Comparison of ENCODE assay signal across 23 cellular contexts in the genomic region with DNA sequence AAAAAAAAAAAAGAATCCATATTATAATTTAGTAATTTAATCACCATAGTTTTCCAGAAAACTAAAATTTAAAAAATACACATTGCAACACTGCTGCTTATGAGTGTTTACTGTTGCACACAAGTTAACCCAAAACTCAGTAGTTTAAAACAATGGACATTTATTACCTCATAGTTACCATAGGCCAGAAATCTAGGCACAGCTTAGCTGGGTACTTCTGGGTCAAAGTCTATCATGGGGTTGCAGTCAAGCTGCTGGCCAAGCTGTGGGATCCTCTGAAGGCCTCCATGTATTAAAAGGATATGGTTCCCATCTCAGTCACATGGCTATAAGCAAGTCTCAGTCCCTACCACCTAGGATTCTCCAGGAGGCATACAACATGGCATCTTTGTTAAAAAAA.
DNase-seq lines count a peak whose midpoint lies in the region; ATAC-seq, FAIRE-seq and TF ChIP-seq lines count a peak whose summit lies in the region.
"Had no signal": no experiment of that assay in that cellular context is flagged by ENCODE, and none has a peak within 500 bp of the region (broad histone marks: within the 10 kb centered on the region; RNA-seq: fewer than 3 reads in every experiment).

No MANE protein-coding gene starts in this region.

- peaks cover 47% of the 10 kb centered on the region for H3K79me2 ChIP-seq in HepG2 (ENCODE audit: insufficient read depth, low read length)

- H3K4me3 ChIP-seq in HepG2 (replicated peaks in 1 of 3; ENCODE audit: insufficient read depth in 1 of 3, low read depth in 2 of 3, low read length in 3 of 3), result no peak overlapping the region
- H3K4me3 ChIP-seq in right lobe of liver, result no peak overlapping the region
- H3K4me3 ChIP-seq: A549; BLaER1 treated with 17β-estradiol and CSF1 and Interleukin-3, amounts not matched to agents 10 nM and 100 nM had no signal

- DNase-seq in left colon, result no peak
- no peak for DNase-seq in HepG2 (ENCODE audit: low spot score)
- no peak for DNase-seq in right lobe of liver
- no peak for DNase-seq in NCI-H1105 (lab: John Stamatoyannopoulos, UW)
- no peak for DNase-seq in GM10248 (ENCODE audit: extremely low spot score)
- DNase-seq: AML-193; Caco-2; Calu3; CD4-positive, alpha-beta T cell; CD8-positive, alpha-beta T cell; DMS 273 treated with DMSO at 0.1 percent for 48 hours; DMS153; DMS53; DMS79; DND-41; EL; GDM1 had no signal

- H4K20me1 ChIP-seq in HepG2 (ENCODE audit: insufficient read depth, low read length), result no peaks in the 10 kb centered on the region

- H3K4me1 ChIP-seq in HepG2 (ENCODE audit: insufficient read depth, low read length) (peaks cover 32% of the 10 kb centered on the region), right lobe of liver (peaks cover 0 to 16% (median 5%) of the 10 kb centered on the region in 4 donors)
- H3K4me1 ChIP-seq: Caco-2 had no signal

- CTCF ChIA-PET in HepG2 (lab: Yijun Ruan, JAX; ENCODE audit: low intra/inter-chr PET ratio, low total read pairs), result no interaction called here
- CTCF ChIA-PET in GM10248 (lab: Yijun Ruan, JAX), result no interaction called here

- FAIRE-seq in HepG2 (lab: Jason Lieb, UNC), result no peak
- FAIRE-seq: A549, GM19239 had no signal

- intact Hi-C loops in left colon (cut with DNase I, micrococcal nuclease) (no loop called here), HepG2 (cut with micrococcal nuclease; ENCODE audit: unreplicated experiment) (no loop called here), right lobe of liver (cut with DNase I) (no loop called here)

- no peaks in the 10 kb centered on the region; a peak in 1 of 5 replicates for H3K27me3 ChIP-seq in HepG2 (ENCODE audit: control insufficient read depth in 1 of 2, insufficient read depth in 2 of 2, low read length in 2 of 2)
- no peaks in the 10 kb centered on the region for H3K27me3 ChIP-seq in right lobe of liver
- H3K27me3 ChIP-seq: BLaER1 treated with 17β-estradiol and CSF1 and Interleukin-3, amounts not matched to agents 10 nM and 100 nM had no signal

- H3K36me3 ChIP-seq in HepG2 (replicated peaks in 1 of 2; ENCODE audit: control insufficient read depth in 1 of 2, insufficient read depth in 2 of 2, low read length in 2 of 2), result peaks cover 0 to 4% of the 10 kb centered on the region in 2 experiments; a peak in 1 of 5 replicates
- H3K36me3 ChIP-seq in right lobe of liver, result no peaks in the 10 kb centered on the region

- H3K9me3 ChIP-seq in HepG2 (ENCODE audit: low read length), result no peaks in the 10 kb centered on the region
- H3K9me3 ChIP-seq in right lobe of liver, result no peaks in the 10 kb centered on the region
- H3K9me3 ChIP-seq: A549, Caco-2 had no signal

- no peak overlapping the region for H2AFZ ChIP-seq in HepG2 (ENCODE audit: low read length)

- TF ChIP-seq CTCF in HepG2 (CRISPR knock-in tag; IDR thresholded peaks at IDR 0.05) (no peak), right lobe of liver (IDR thresholded peaks at IDR 0.05) (no peak), GM10248 (IDR thresholded peaks at IDR 0.05; ENCODE audit: control extremely low read depth, extremely low read depth, low read depth, missing control alignments) (no peak)

- no peak for TF ChIP-seq EP300 in HepG2 (IDR thresholded peaks at IDR 0.05; ENCODE audit: low read depth in 2 of 2, low read length in 2 of 2)
- TF ChIP-seq EP300 in HepG2 (CRISPR knock-in tag; IDR thresholded peaks at IDR 0.05; ENCODE audit: borderline replicate concordance), result no peak

- H3K27ac ChIP-seq in HepG2 (ENCODE audit: extremely low read length, insufficient read depth, low read length), result no peak overlapping the region
- no peak overlapping the region for H3K27ac ChIP-seq in right lobe of liver
- H3K27ac ChIP-seq: 22Rv1; A549; BLaER1 treated with 17β-estradiol and CSF1 and Interleukin-3, amounts not matched to agents 10 nM and 100 nM; C4-2B had no signal

- in situ Hi-C loops in HepG2 (cut with HindIII; ENCODE audit: extremely low pct_ligation_motif_present, low pct_unique_long_range_greater_than_20kb), result no loop called here

- BruUV-seq in HepG2 (replicated peaks; lab: Mats Ljungman, UMichigan), result no TSS peak

- H3K9ac ChIP-seq in HepG2 (ENCODE audit: insufficient read depth, low read depth, low read length), result no peak overlapping the region
- H3K9ac ChIP-seq: BLaER1 treated with 17β-estradiol and CSF1 and Interleukin-3, amounts not matched to agents 10 nM and 100 nM had no signal

- TF ChIP-seq POLR2A in HepG2 (IDR thresholded peaks at IDR 0.05; ENCODE audit: insufficient read depth in 1 of 2, low read depth in 2 of 2, low read length in 2 of 2) (no peak), right lobe of liver (IDR thresholded peaks at IDR 0.05) (no peak)

- no peak for TF ChIP-seq RAD21 in HepG2 (CRISPR knock-in tag; IDR thresholded peaks at IDR 0.05)

- H3K4me2 ChIP-seq in HepG2 (ENCODE audit: low read depth, low read length), result no peak overlapping the region
- H3K4me2 ChIP-seq: A549; BLaER1 treated with 17β-estradiol and CSF1 and Interleukin-3, amounts not matched to agents 10 nM and 100 nM had no signal

- ATAC-seq in left colon (peak; percentile 47), HepG2 (no peak), right lobe of liver (peak; percentile 49 to 82 (median 76)), HG03432 (IDR thresholded peaks at IDR 0.05; ENCODE audit: unreplicated experiment) (no peak)
- ATAC-seq: A549; CD8-positive, alpha-beta T cell had no signal

- POLR2A ChIA-PET in HepG2 (lab: Yijun Ruan, JAX) (no interaction called here), GM10248 (lab: Yijun Ruan, JAX) (no interaction called here)

TF ChIP-seq in HepG2, 621 proteins besides CTCF, POLR2A, EP300 and RAD21:
- TF ChIP-seq NRL (CRISPR knock-in tag; IDR thresholded peaks at IDR 0.05; ENCODE audit: borderline replicate concordance) (no peak), ZNF207 (IDR thresholded peaks at IDR 0.05; ENCODE audit: borderline replicate concordance) (no peak), HNF4A (CRISPR knock-in tag; IDR thresholded peaks at IDR 0.05) (0 out of 2 replicates have a peak, but pooled peaks have one; percentile 45), ZNF121 (CRISPR knock-in tag; IDR thresholded peaks at IDR 0.05) (0 out of 2 replicates have a peak, but pooled peaks have one; percentile 44)
- TF ChIP-seq, protein P1, sequence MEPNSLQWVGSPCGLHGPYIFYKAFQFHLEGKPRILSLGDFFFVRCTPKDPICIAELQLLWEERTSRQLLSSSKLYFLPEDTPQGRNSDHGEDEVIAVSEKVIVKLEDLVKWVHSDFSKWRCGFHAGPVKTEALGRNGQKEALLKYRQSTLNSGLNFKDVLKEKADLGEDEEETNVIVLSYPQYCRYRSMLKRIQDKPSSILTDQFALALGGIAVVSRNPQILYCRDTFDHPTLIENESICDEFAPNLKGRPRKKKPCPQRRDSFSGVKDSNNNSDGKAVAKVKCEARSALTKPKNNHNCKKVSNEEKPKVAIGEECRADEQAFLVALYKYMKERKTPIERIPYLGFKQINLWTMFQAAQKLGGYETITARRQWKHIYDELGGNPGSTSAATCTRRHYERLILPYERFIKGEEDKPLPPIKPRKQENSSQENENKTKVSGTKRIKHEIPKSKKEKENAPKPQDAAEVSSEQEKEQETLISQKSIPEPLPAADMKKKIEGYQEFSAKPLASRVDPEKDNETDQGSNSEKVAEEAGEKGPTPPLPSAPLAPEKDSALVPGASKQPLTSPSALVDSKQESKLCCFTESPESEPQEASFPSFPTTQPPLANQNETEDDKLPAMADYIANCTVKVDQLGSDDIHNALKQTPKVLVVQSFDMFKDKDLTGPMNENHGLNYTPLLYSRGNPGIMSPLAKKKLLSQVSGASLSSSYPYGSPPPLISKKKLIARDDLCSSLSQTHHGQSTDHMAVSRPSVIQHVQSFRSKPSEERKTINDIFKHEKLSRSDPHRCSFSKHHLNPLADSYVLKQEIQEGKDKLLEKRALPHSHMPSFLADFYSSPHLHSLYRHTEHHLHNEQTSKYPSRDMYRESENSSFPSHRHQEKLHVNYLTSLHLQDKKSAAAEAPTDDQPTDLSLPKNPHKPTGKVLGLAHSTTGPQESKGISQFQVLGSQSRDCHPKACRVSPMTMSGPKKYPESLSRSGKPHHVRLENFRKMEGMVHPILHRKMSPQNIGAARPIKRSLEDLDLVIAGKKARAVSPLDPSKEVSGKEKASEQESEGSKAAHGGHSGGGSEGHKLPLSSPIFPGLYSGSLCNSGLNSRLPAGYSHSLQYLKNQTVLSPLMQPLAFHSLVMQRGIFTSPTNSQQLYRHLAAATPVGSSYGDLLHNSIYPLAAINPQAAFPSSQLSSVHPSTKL (CRISPR knock-in tag; IDR thresholded peaks at IDR 0.05), result no peak

Comparison
In these comparisons a context has a peak if more than half of its experiments do, and no peak if none do; other contexts are left out.
1. ATAC-seq: peak in left colon (single experiment) and right lobe of liver (4 of 4); none in HepG2 (single experiment) and HG03432 (single experiment).